ENCODE assay signal across 8 cellular contexts in genomic region chr5:140840978-140841962, GRCh38. TPM values are rescaled to one million over a fixed set of nuclear protein-coding genes. Genes with fewer than 3 reads are reported as not detected.
DNase-seq lines count a peak whose midpoint lies in the region; ATAC-seq and TF ChIP-seq lines count a peak whose summit lies in the region.

TSS of gene PCDHA8 (plus strand) at chr5:140841187. CDS start at chr5:140841322, 135 bp downstream.

- TF ChIP-seq CTCF in natural killer cell (IDR thresholded peaks at IDR 0.05) (no peak), endothelial cell (IDR thresholded peaks at IDR 0.05; ENCODE audit: unreplicated experiment) (peak; percentile 67), omental fat pad (IDR thresholded peaks at IDR 0.05) (no peak)

- no peak for ATAC-seq in natural killer cell
- no peak for ATAC-seq in natural killer cell treated with Interleukin-12 subunit alpha and Interleukin-12 subunit beta and Interleukin-15 and Interleukin-18, amount 100 ng/mL, for 72 hours
- no peak for ATAC-seq in left lobe of liver
- no peak for ATAC-seq in omental fat pad (ENCODE audit: low FRiP score)

- DNase-seq in natural killer cell (no peak), NCI-H82 treated with DMSO at 0.1 percent for 48 hours (lab: John Stamatoyannopoulos, UW; ENCODE audit: unreplicated experiment) (peak; percentile 12), endothelial cell (ENCODE audit: low spot score) (peak; percentile 58), cerebellar nuclear complex (lab: John Stamatoyannopoulos, UW) (no peak), left lobe of liver (ENCODE audit: low spot score) (no peak), omental fat pad (ENCODE audit: low spot score) (no peak), NCI-H2227 (lab: John Stamatoyannopoulos, UW; ENCODE audit: unreplicated experiment) (no peak)
- no peak for DNase-seq in natural killer cell treated with Interleukin-12 subunit alpha and Interleukin-12 subunit beta and Interleukin-15 and Interleukin-18, amount 100 ng/mL, for 72 hours (ENCODE audit: low spot score)

- H3K27ac Mint-ChIP-seq in natural killer cell (no peak within 1 kb of the TSS), endothelial cell (ENCODE audit: unreplicated experiment) (no peak within 1 kb of the TSS)
- H3K27ac Mint-ChIP-seq in natural killer cell treated with Interleukin-12 subunit alpha and Interleukin-12 subunit beta and Interleukin-15 and Interleukin-18, amount 100 ng/mL, for 72 hours: no peak within 1 kb of the TSS

- H3K9me3 Mint-ChIP-seq in natural killer cell (peaks cover 2 to 3% of the 10 kb centered on the region in 2 donors), endothelial cell (ENCODE audit: unreplicated experiment) (no peaks in the 10 kb centered on the region)
- peaks cover 7% of the 10 kb centered on the region for H3K9me3 Mint-ChIP-seq in natural killer cell treated with Interleukin-12 subunit alpha and Interleukin-12 subunit beta and Interleukin-15 and Interleukin-18, amount 100 ng/mL, for 72 hours

- H3K36me3 Mint-ChIP-seq in natural killer cell: no peaks in the 10 kb centered on the region
- peaks cover 13% of the 10 kb centered on the region for H3K36me3 Mint-ChIP-seq in natural killer cell treated with Interleukin-12 subunit alpha and Interleukin-12 subunit beta and Interleukin-15 and Interleukin-18, amount 100 ng/mL, for 72 hours
- peaks cover 10% of the 10 kb centered on the region for H3K36me3 Mint-ChIP-seq in endothelial cell (ENCODE audit: low read depth, unreplicated experiment)

- H3K4me1 Mint-ChIP-seq in natural killer cell: no peaks in the 10 kb centered on the region
- no peaks in the 10 kb centered on the region for H3K4me1 Mint-ChIP-seq in natural killer cell treated with Interleukin-12 subunit alpha and Interleukin-12 subunit beta and Interleukin-15 and Interleukin-18, amount 100 ng/mL, for 72 hours (ENCODE audit: low read depth in 2 of 2)
- H3K4me1 Mint-ChIP-seq in endothelial cell (ENCODE audit: unreplicated experiment): no peaks in the 10 kb centered on the region

- intact Hi-C loops in natural killer cell (cut with micrococcal nuclease): no loop called here

- H3K27me3 Mint-ChIP-seq in natural killer cell (ENCODE audit: low read depth in 2 of 2) (peaks cover 0 to 8% of the 10 kb centered on the region in 2 donors), endothelial cell (ENCODE audit: unreplicated experiment) (peaks cover 3% of the 10 kb centered on the region)
- H3K27me3 Mint-ChIP-seq in natural killer cell treated with Interleukin-12 subunit alpha and Interleukin-12 subunit beta and Interleukin-15 and Interleukin-18, amount 100 ng/mL, for 72 hours: peaks cover 0 to 17% of the 10 kb centered on the region in 2 donors

- H3K4me3 Mint-ChIP-seq in natural killer cell: peak within 1 kb of the TSS; percentile 37
- no peak within 1 kb of the TSS for H3K4me3 Mint-ChIP-seq in natural killer cell treated with Interleukin-12 subunit alpha and Interleukin-12 subunit beta and Interleukin-15 and Interleukin-18, amount 100 ng/mL, for 72 hours
- H3K4me3 Mint-ChIP-seq in endothelial cell (ENCODE audit: unreplicated experiment): peak within 1 kb of the TSS; percentile 59

RNA-seq across cellular contexts. Expression of gene PCDHA8, which starts in this region (rescaled TPM):
- total RNA-seq in natural killer cell (not detected), endothelial cell (ENCODE audit: unreplicated experiment) (1.6 TPM), left lobe of liver (not detected), omental fat pad (under 1 TPM; 0.13 to 0.79 (median 0.35) TPM)
- not detected for total RNA-seq in natural killer cell treated with Interleukin-12 subunit alpha and Interleukin-12 subunit beta and Interleukin-15 and Interleukin-18, amount 100 ng/mL, for 72 hours

Comparison
In these comparisons a context has a peak if more than half of its experiments do, and no peak if none do; other contexts are left out.
1. DNase-seq: peak in NCI-H82 treated with DMSO at 0.1 percent for 48 hours (single experiment) and endothelial cell (single experiment); none in natural killer cell (single experiment), natural killer cell treated with Interleukin-12 subunit alpha and Interleukin-12 subunit beta and Interleukin-15 and Interleukin-18, amount 100 ng/mL, for 72 hours (single experiment), cerebellar nuclear complex (0 of 2), left lobe of liver (single experiment), omental fat pad (single experiment) and NCI-H2227 (single experiment).